21 cellular contexts compared by ENCODE assay signal in the genomic region with DNA sequence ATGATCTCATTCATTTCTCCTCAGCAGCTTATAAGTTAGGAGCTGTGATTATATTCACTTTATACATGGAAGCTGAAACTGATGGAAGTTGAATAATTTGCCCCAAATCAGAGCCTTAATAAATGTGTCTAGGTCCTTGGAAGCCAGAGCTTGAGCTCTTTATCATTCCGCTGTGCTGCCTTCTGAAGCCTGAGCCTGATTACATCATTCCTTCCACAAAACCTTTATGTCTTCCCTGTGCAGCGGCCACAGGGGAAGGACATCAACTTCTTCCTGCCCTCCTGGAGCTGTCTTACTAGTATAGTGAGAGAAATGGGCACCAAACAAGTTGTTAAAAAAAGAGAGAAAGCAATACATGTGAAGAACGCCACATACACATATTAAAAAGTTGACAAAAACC. TPM values are rescaled to one million over a fixed set of nuclear protein-coding genes. Genes with fewer than 3 reads are reported as not detected.
A peak's percentile ranks its signal among the peaks of the same experiment; 100 is the strongest.
DNase-seq lines count a peak whose midpoint lies in the region; ATAC-seq and TF ChIP-seq lines count a peak whose summit lies in the region.
"Had no signal": no experiment of that assay in that cellular context is flagged by ENCODE, and none has a peak within 500 bp of the region (broad histone marks: within the 10 kb centered on the region; RNA-seq: fewer than 3 reads in every experiment).

No MANE protein-coding gene starts in this region.

- H3K9me3 ChIP-seq in T-helper 17 cell (ENCODE audit: control insufficient read depth, low read length, poor library complexity, severe bottlenecking) (no peaks in the 10 kb centered on the region), upper lobe of right lung (no peaks in the 10 kb centered on the region)
- H3K9me3 ChIP-seq: BE2C, Peyer's patch, SJSA1 had no signal

- no peak for TF ChIP-seq CTCF in upper lobe of right lung (IDR thresholded peaks at IDR 0.05)

- H3K4me1 ChIP-seq in upper lobe of right lung = peaks cover 23% of the 10 kb centered on the region

- H3K27me3 Mint-ChIP-seq in activated naive CD8-positive, alpha-beta T cell = no peaks in the 10 kb centered on the region
- no peaks in the 10 kb centered on the region for H3K27me3 Mint-ChIP-seq in activated naive CD8-positive, alpha-beta T cell treated with anti-CD3 and anti-CD28 coated beads for 36 hours
- H3K27me3 Mint-ChIP-seq in T-helper 17 cell = no peaks in the 10 kb centered on the region
- no peaks in the 10 kb centered on the region for H3K27me3 Mint-ChIP-seq in naive thymus-derived CD8-positive, alpha-beta T cell

- H3K4me1 Mint-ChIP-seq in activated naive CD8-positive, alpha-beta T cell (ENCODE audit: low read depth) = peaks cover 84% of the 10 kb centered on the region
- H3K4me1 Mint-ChIP-seq in activated naive CD8-positive, alpha-beta T cell treated with anti-CD3 and anti-CD28 coated beads for 36 hours = peaks cover 74% of the 10 kb centered on the region
- peaks cover 59% of the 10 kb centered on the region for H3K4me1 Mint-ChIP-seq in T-helper 17 cell
- H3K4me1 Mint-ChIP-seq in naive thymus-derived CD8-positive, alpha-beta T cell = peaks cover 54 to 96% (median 91%) of the 10 kb centered on the region in 4 donors

- DNase-seq in activated naive CD8-positive, alpha-beta T cell treated with anti-CD3 and anti-CD28 coated beads for 36 hours = no peak
- no peak for DNase-seq in T-helper 17 cell
- peak; percentile 30 for DNase-seq in ecto neural progenitor cell (ENCODE audit: low spot score)
- no peak for DNase-seq in naive thymus-derived CD8-positive, alpha-beta T cell
- no peak for DNase-seq in LoVo (ENCODE audit: low spot score)
- no peak for DNase-seq in AML-193 (lab: John Stamatoyannopoulos, UW)
- no peak for DNase-seq in upper lobe of right lung
- DNase-seq: 8988T; BE2C; DMS79 treated with DMSO at 0.1 percent for 48 hours; H7; MM.1S; NCI-H1092 treated with DMSO at 0.1 percent for 48 hours; NCI-H1694; NCI-H510A; NCI-H748 treated with DMSO at 0.1 percent for 48 hours; NK-92 treated with Interleukin-12 subunit alpha and Interleukin-12 subunit beta, amount 100 ng/mL, for 24 hours; Peyer's patch had no signal

- ATAC-seq in T-helper 17 cell = no peak
- ATAC-seq in naive thymus-derived CD8-positive, alpha-beta T cell = no peak
- no peak for ATAC-seq in upper lobe of right lung

- no peaks in the 10 kb centered on the region for H3K27me3 ChIP-seq in upper lobe of right lung
- H3K27me3 ChIP-seq: BE2C, Peyer's patch, SJSA1 had no signal

- intact Hi-C loops in upper lobe of right lung (cut with DNase I) = no loop called here

- no peaks in the 10 kb centered on the region for H3K36me3 Mint-ChIP-seq in activated naive CD8-positive, alpha-beta T cell
- H3K36me3 Mint-ChIP-seq in activated naive CD8-positive, alpha-beta T cell treated with anti-CD3 and anti-CD28 coated beads for 36 hours = peaks cover 6% of the 10 kb centered on the region
- H3K36me3 Mint-ChIP-seq in T-helper 17 cell (ENCODE audit: low read depth) = no peaks in the 10 kb centered on the region
- H3K36me3 Mint-ChIP-seq in naive thymus-derived CD8-positive, alpha-beta T cell = no peaks in the 10 kb centered on the region

- H3K36me3 ChIP-seq in upper lobe of right lung = no peaks in the 10 kb centered on the region
- H3K36me3 ChIP-seq: BE2C, Peyer's patch, SJSA1 had no signal

- POLR2A ChIA-PET in naive thymus-derived CD8-positive, alpha-beta T cell (lab: Charles Lee) = interaction anchor here (0.6 to 1.5 kb wide), 2 partner anchors 7 to 195 kb away, joined by 3 to 4 read pairs; partner anchors contain the start of gene TNRC6C

- no peak overlapping the region for H3K4me3 ChIP-seq in upper lobe of right lung
- H3K4me3 ChIP-seq: Peyer's patch, SJSA1 had no signal

- H3K4me3 Mint-ChIP-seq in activated naive CD8-positive, alpha-beta T cell = peak overlapping the region; percentile 6
- H3K4me3 Mint-ChIP-seq in activated naive CD8-positive, alpha-beta T cell treated with anti-CD3 and anti-CD28 coated beads for 36 hours = no peak overlapping the region
- H3K4me3 Mint-ChIP-seq in T-helper 17 cell = peak overlapping the region; percentile 12
- peak overlapping the region; percentile 3 to 99 (median 45) for H3K4me3 Mint-ChIP-seq in naive thymus-derived CD8-positive, alpha-beta T cell

- no peak overlapping the region for H3K27ac ChIP-seq in upper lobe of right lung
- H3K27ac ChIP-seq: HL-60, Peyer's patch, SJSA1 had no signal

- H3K9me3 Mint-ChIP-seq in activated naive CD8-positive, alpha-beta T cell (ENCODE audit: low read depth) = no peaks in the 10 kb centered on the region
- no peaks in the 10 kb centered on the region for H3K9me3 Mint-ChIP-seq in activated naive CD8-positive, alpha-beta T cell treated with anti-CD3 and anti-CD28 coated beads for 36 hours
- no peaks in the 10 kb centered on the region for H3K9me3 Mint-ChIP-seq in naive thymus-derived CD8-positive, alpha-beta T cell

- H3K27ac Mint-ChIP-seq in activated naive CD8-positive, alpha-beta T cell = no peak overlapping the region
- H3K27ac Mint-ChIP-seq in activated naive CD8-positive, alpha-beta T cell treated with anti-CD3 and anti-CD28 coated beads for 36 hours = no peak overlapping the region
- no peak overlapping the region for H3K27ac Mint-ChIP-seq in T-helper 17 cell
- peak overlapping the region in 8 of 10 donors; percentile 1 to 84 (median 30) for H3K27ac Mint-ChIP-seq in naive thymus-derived CD8-positive, alpha-beta T cell

RNA-seq across cellular contexts. Expression of gene TNRC6C, which starts 6.9 kb away (rescaled TPM):
- total RNA-seq in activated naive CD8-positive, alpha-beta T cell treated with anti-CD3 and anti-CD28 coated beads for 36 hours = 10 to 100 TPM; 16.2 to 19.2 TPM
- total RNA-seq in T-helper 17 cell (10 to 100 TPM; 64.4 to 64.5 TPM), upper lobe of right lung (21.7 TPM)
- 100 to 1,000 TPM; 113 to 116 TPM for total RNA-seq in naive thymus-derived CD8-positive, alpha-beta T cell
- polyA plus RNA-seq in naive thymus-derived CD8-positive, alpha-beta T cell = 1 to 10 TPM; 4.9 to 8.6 (median 5.8) TPM

Comparison
In these comparisons a context has a peak if more than half of its experiments do, and no peak if none do; other contexts are left out.
1. H3K27ac Mint-ChIP-seq: peak in naive thymus-derived CD8-positive, alpha-beta T cell (8 of 10); none in activated naive CD8-positive, alpha-beta T cell (single experiment), activated naive CD8-positive, alpha-beta T cell treated with anti-CD3 and anti-CD28 coated beads for 36 hours (single experiment) and T-helper 17 cell (single experiment).